ENCODE assay signal across 16 cellular contexts in genomic region chr4:73698217-73698616, GRCh38. TPM values are rescaled to one million over a fixed set of nuclear protein-coding genes. Genes with fewer than 3 reads are reported as not detected.
A peak's percentile ranks its signal among the peaks of the same experiment; 100 is the strongest.
DNase-seq lines count a peak whose midpoint lies in the region; ATAC-seq, FAIRE-seq and TF ChIP-seq lines count a peak whose summit lies in the region.
"Had no signal": no experiment of that assay in that cellular context is flagged by ENCODE, and none has a peak within 500 bp of the region (broad histone marks: within the 10 kb centered on the region; RNA-seq: fewer than 3 reads in every experiment).

No MANE protein-coding gene starts in this region.

- CTCF ChIA-PET in CD4-positive, alpha-beta T cell (lab: Charles Lee): no interaction called here

- H3K27me3 ChIP-seq in right atrium auricular region (no peaks in the 10 kb centered on the region), keratinocyte (ENCODE audit: control insufficient read depth, extremely low read depth, insufficient read depth, low read length) (no peaks in the 10 kb centered on the region)
- H3K27me3 ChIP-seq in CD4-positive, alpha-beta T cell (ENCODE audit: control insufficient read depth, insufficient read depth, low read length): no peaks in the 10 kb centered on the region

- H3K4me3 ChIP-seq in right atrium auricular region (no peak overlapping the region), keratinocyte (ENCODE audit: control insufficient read depth in 2 of 3, extremely low read depth in 1 of 3, insufficient read depth in 2 of 3, low read depth in 1 of 3, low read length in 3 of 3) (no peak overlapping the region)
- H3K4me3 ChIP-seq: A549 had no signal

- H3K4me3 Mint-ChIP-seq in CD4-positive, alpha-beta T cell: no peak overlapping the region
- H3K4me3 Mint-ChIP-seq: activated CD4-positive, alpha-beta T cell treated with anti-CD3 and anti-CD28 coated beads, Interleukin-2, amount 10 ng/mL, durations not matched to agents 7 days and 5 days; activated naive CD4-positive, alpha-beta T cell treated with anti-CD3 and anti-CD28 coated beads, Interleukin-2, amount 50 U/mL, for 24 hours had no signal

- H3K79me2 ChIP-seq in keratinocyte (ENCODE audit: control insufficient read depth, insufficient read depth, low read length): no peaks in the 10 kb centered on the region

- no peaks in the 10 kb centered on the region for H3K27me3 Mint-ChIP-seq in CD4-positive, alpha-beta T cell
- H3K27me3 Mint-ChIP-seq: activated naive CD4-positive, alpha-beta T cell treated with anti-CD3 and anti-CD28 coated beads, Interleukin-2, amount 50 U/mL, for 24 hours had no signal

- peak; percentile 53 for ATAC-seq in Right ventricle myocardium superior (ENCODE audit: poor library complexity)
- ATAC-seq in GM18517 (IDR thresholded peaks at IDR 0.05; ENCODE audit: unreplicated experiment): no peak
- ATAC-seq in CD4-positive, alpha-beta T cell (ENCODE audit: poor library complexity): no peak
- no peak for ATAC-seq in HG02840 (IDR thresholded peaks at IDR 0.05; ENCODE audit: low FRiP score, unreplicated experiment)
- ATAC-seq: A549 had no signal

- H3K36me3 ChIP-seq in right atrium auricular region: no peaks in the 10 kb centered on the region
- no peaks in the 10 kb centered on the region for H3K36me3 ChIP-seq in keratinocyte (ENCODE audit: control insufficient read depth in 2 of 2, extremely low read depth in 1 of 2, insufficient read depth in 2 of 2, low read length in 2 of 2)

- H4K20me1 ChIP-seq in keratinocyte (ENCODE audit: control insufficient read depth, extremely low read depth, insufficient read depth, low read length): no peaks in the 10 kb centered on the region

- TF ChIP-seq CTCF in right atrium auricular region (IDR thresholded peaks at IDR 0.05): no peak
- TF ChIP-seq CTCF in keratinocyte (optimal IDR thresholded peaks at IDR 0.05 in 1 of 3, IDR thresholded peaks at IDR 0.05 in 1 of 3, conservative IDR thresholded peaks at IDR 0.05 in 1 of 3; ENCODE audit: extremely low read depth in 1 of 3, insufficient read depth in 2 of 3, low read length in 3 of 3): no peak
- TF ChIP-seq CTCF in CD4-positive, alpha-beta T cell (IDR thresholded peaks at IDR 0.05): no peak

- H3K27ac Mint-ChIP-seq in CD4-positive, alpha-beta T cell: no peak overlapping the region
- H3K27ac Mint-ChIP-seq: activated CD4-positive, alpha-beta T cell treated with anti-CD3 and anti-CD28 coated beads, Interleukin-2, amount 10 ng/mL, durations not matched to agents 7 days and 5 days; activated naive CD4-positive, alpha-beta T cell treated with anti-CD3 and anti-CD28 coated beads, Interleukin-2, amount 50 U/mL, for 24 hours had no signal

- dilution Hi-C loops in keratinocyte (cut with MboI; ENCODE audit: extremely low pct_ligation_motif_present, low sequenced_read_pairs): no loop called here

- POLR2A ChIA-PET in CD4-positive, alpha-beta T cell (lab: Charles Lee): no interaction called here

- H3K4me1 ChIP-seq in right atrium auricular region (peaks cover 0 to 11% of the 10 kb centered on the region in 2 donors), keratinocyte (ENCODE audit: control insufficient read depth, extremely low read depth, insufficient read depth, low read length) (peaks cover 27% of the 10 kb centered on the region)

- DNase-seq in Right ventricle myocardium superior (no peak), right atrium auricular region (ENCODE audit: low spot score) (no peak), astrocyte of the hippocampus (ENCODE audit: low read depth, low spot score) (peak; percentile 70), keratinocyte (ENCODE audit: low read depth, low spot score) (no peak), NCI-H128 (lab: John Stamatoyannopoulos, UW; ENCODE audit: unreplicated experiment) (no peak)
- no peak for DNase-seq in CD4-positive, alpha-beta T cell
- DNase-seq: activated CD4-positive, alpha-beta T cell treated with anti-CD3 and anti-CD28 coated beads, Interleukin-2, amount 10 ng/mL, durations not matched to agents 7 days and 5 days; GDM1; kidney; NCI-H1436 treated with DMSO at 0.1 percent for 48 hours; SHP77 had no signal

- H3K27ac ChIP-seq in right atrium auricular region (no peak overlapping the region), keratinocyte (ENCODE audit: control insufficient read depth, insufficient read depth, low read length) (no peak overlapping the region)
- H3K27ac ChIP-seq in CD4-positive, alpha-beta T cell (ENCODE audit: low read depth, low read length): no peak overlapping the region

- H3K9ac ChIP-seq in keratinocyte (ENCODE audit: control insufficient read depth, extremely low read depth, insufficient read depth, low read length): no peak overlapping the region

- H3K9me1 ChIP-seq in keratinocyte (ENCODE audit: control insufficient read depth, extremely low read depth, insufficient read depth, low read length): no peaks in the 10 kb centered on the region

- no peaks in the 10 kb centered on the region for H3K9me3 Mint-ChIP-seq in CD4-positive, alpha-beta T cell
- H3K9me3 Mint-ChIP-seq: activated CD4-positive, alpha-beta T cell treated with anti-CD3 and anti-CD28 coated beads, Interleukin-2, amount 10 ng/mL, durations not matched to agents 7 days and 5 days; activated naive CD4-positive, alpha-beta T cell treated with anti-CD3 and anti-CD28 coated beads, Interleukin-2, amount 50 U/mL, for 24 hours had no signal

- no peak overlapping the region for H2AFZ ChIP-seq in keratinocyte (ENCODE audit: control insufficient read depth, low read length)

- no peak overlapping the region for H3K4me2 ChIP-seq in keratinocyte (ENCODE audit: control insufficient read depth, extremely low read depth, insufficient read depth, low read depth, low read length)
- H3K4me2 ChIP-seq: A549 had no signal

- FAIRE-seq in keratinocyte (lab: Jason Lieb, UNC): peak; percentile 83
- FAIRE-seq: A549, endometrium, kidney had no signal

- H3K9me3 ChIP-seq in right atrium auricular region: no peaks in the 10 kb centered on the region
- no peaks in the 10 kb centered on the region for H3K9me3 ChIP-seq in keratinocyte (ENCODE audit: control insufficient read depth, low read depth, low read length)
- no peaks in the 10 kb centered on the region for H3K9me3 ChIP-seq in CD4-positive, alpha-beta T cell (ENCODE audit: control insufficient read depth, low read length)

- no peaks in the 10 kb centered on the region for H3K36me3 Mint-ChIP-seq in CD4-positive, alpha-beta T cell (ENCODE audit: low read depth)
- H3K36me3 Mint-ChIP-seq: activated naive CD4-positive, alpha-beta T cell treated with anti-CD3 and anti-CD28 coated beads, Interleukin-2, amount 50 U/mL, for 24 hours had no signal

- no peaks in the 10 kb centered on the region for H3K4me1 Mint-ChIP-seq in CD4-positive, alpha-beta T cell (ENCODE audit: low read depth)
- H3K4me1 Mint-ChIP-seq: activated CD4-positive, alpha-beta T cell treated with anti-CD3 and anti-CD28 coated beads, Interleukin-2, amount 10 ng/mL, durations not matched to agents 7 days and 5 days; activated naive CD4-positive, alpha-beta T cell treated with anti-CD3 and anti-CD28 coated beads, Interleukin-2, amount 50 U/mL, for 24 hours had no signal

- intact Hi-C loops in Right ventricle myocardium superior (cut with DNase I): no loop called here
- intact Hi-C loops in CD4-positive, alpha-beta T cell (cut with DNase I, micrococcal nuclease): no loop called here

RNA-seq across cellular contexts. Expression of gene CXCL8, which starts 42.2 kb away (rescaled TPM):
- total RNA-seq in Right ventricle myocardium superior (not detected), right atrium auricular region (1 to 10 TPM; 2.6 to 7.9 TPM)
- 2.7 to 65.4 TPM (median 23.4 TPM) in 3 replicates for polyA plus RNA-seq in keratinocyte
- 5.1 TPM for polyA plus RNA-seq in keratinocyte (2011; ENCODE audit: low read depth)
- 7.6 and 11.8 TPM in 2 replicates for polyA plus RNA-seq in keratinocyte (2011; cell fraction: cytosol; rRNA removed)
- polyA plus RNA-seq in keratinocyte (2011; cell fraction: nucleus; rRNA removed): 56.0 and 72.0 TPM in 2 replicates
- 3.7 and 8.9 TPM in 2 replicates for polyA plus RNA-seq in keratinocyte (2012; ENCODE audit: low replicate concordance)
- 4.8 to 21.1 TPM (median 11.8 TPM) in 3 replicates for polyA minus RNA-seq in keratinocyte
- 2.3 TPM for polyA minus RNA-seq in keratinocyte (2011; cell fraction: cytosol; rRNA and poly(A)+ RNA removed)
- 29.4 and 69.4 TPM in 2 replicates for polyA minus RNA-seq in keratinocyte (2011; cell fraction: nucleus; rRNA and poly(A)+ RNA removed)
- 10 to 100 TPM in 1 of 2 experiments, 1 to 10 TPM in 1; 9.9 to 11.4 TPM for total RNA-seq in CD4-positive, alpha-beta T cell
